8 cellular contexts compared by ENCODE assay signal in genomic region chr3:153159771-153160397, GRCh38.
DNase-seq lines count a peak whose midpoint lies in the region; TF ChIP-seq lines count a peak whose summit lies in the region.

No MANE protein-coding gene starts in this region.

- H3K4me3 ChIP-seq in BLaER1 treated with 17β-estradiol and CSF1 and Interleukin-3, amounts not matched to agents 10 nM and 100 nM: peak overlapping the region; percentile 70 to 94 (median 87)
- peak overlapping the region; percentile 84 for H3K4me3 ChIP-seq in OCI-LY1 (ENCODE audit: low read depth, low read length, poor library complexity, severe bottlenecking)
- peak overlapping the region; percentile 19 for H3K4me3 ChIP-seq in endocrine pancreas (ENCODE audit: control insufficient read depth, insufficient read depth, low read length)
- peak overlapping the region; percentile 74 for H3K4me3 ChIP-seq in neuron (ENCODE audit: low read length)

- H3K9me2 ChIP-seq in OCI-LY1 (ENCODE audit: low read depth, low read length): no peaks in the 10 kb centered on the region

- no peak for TF ChIP-seq CTCF in OCI-LY1 (IDR thresholded peaks at IDR 0.05; ENCODE audit: low read length)

- peaks cover 0 to 13% (median 2%) of the 10 kb centered on the region in 11 experiments; a peak in 7 of 22 replicates for H3K36me3 ChIP-seq in BLaER1 treated with 17β-estradiol and CSF1 and Interleukin-3, amounts not matched to agents 10 nM and 100 nM
- H3K36me3 ChIP-seq in OCI-LY1 (ENCODE audit: insufficient read depth, low read length): no peaks in the 10 kb centered on the region
- H3K36me3 ChIP-seq in endocrine pancreas (ENCODE audit: control insufficient read depth, insufficient read depth, low read length): no peaks in the 10 kb centered on the region
- H3K36me3 ChIP-seq in neuron (ENCODE audit: insufficient read depth, low read length): no peaks in the 10 kb centered on the region

- H2AFZ ChIP-seq in OCI-LY1 (ENCODE audit: low read length) (peak overlapping the region; percentile 42; the same call in 1 of the 2 replicates), neuron (ENCODE audit: low read depth, low read length) (peak overlapping the region; percentile 53)

- H4K20me1 ChIP-seq in BLaER1 treated with 17β-estradiol and CSF1 and Interleukin-3, amounts not matched to agents 10 nM and 100 nM: peaks cover 21 to 28% (median 27%) of the 10 kb centered on the region in 11 experiments; a peak in 21 of 22 replicates
- no peaks in the 10 kb centered on the region for H4K20me1 ChIP-seq in OCI-LY1 (ENCODE audit: insufficient read depth, low read length)

- peak overlapping the region; percentile 75 to 94 (median 85) for H3K4me2 ChIP-seq in BLaER1 treated with 17β-estradiol and CSF1 and Interleukin-3, amounts not matched to agents 10 nM and 100 nM
- peak overlapping the region; percentile 97 for H3K4me2 ChIP-seq in OCI-LY1 (ENCODE audit: low read length)

- no peaks in the 10 kb centered on the region for H3F3A ChIP-seq in OCI-LY1 (ENCODE audit: insufficient read depth, low read length)

- no peaks in the 10 kb centered on the region for H3K9me3 ChIP-seq in BLaER1 treated with 17β-estradiol and CSF1 and Interleukin-3, amounts not matched to agents 10 nM and 100 nM (replicated peaks in 1 of 11)
- H3K9me3 ChIP-seq in OCI-LY1 (ENCODE audit: low read length) (no peaks in the 10 kb centered on the region), endocrine pancreas (ENCODE audit: control insufficient read depth, low read length) (no peaks in the 10 kb centered on the region), neuron (ENCODE audit: low read length) (no peaks in the 10 kb centered on the region)

- peaks cover 9 to 20% (median 17%) of the 10 kb centered on the region in 10 experiments; a peak in 19 of 20 replicates for H3K4me1 ChIP-seq in BLaER1 treated with 17β-estradiol and CSF1 and Interleukin-3, amounts not matched to agents 10 nM and 100 nM
- peaks cover 28% of the 10 kb centered on the region for H3K4me1 ChIP-seq in OCI-LY1 (ENCODE audit: insufficient read depth, low read length, severe bottlenecking)
- no peaks in the 10 kb centered on the region for H3K4me1 ChIP-seq in endocrine pancreas (ENCODE audit: control insufficient read depth, insufficient read depth, low read length)
- H3K4me1 ChIP-seq in neuron (ENCODE audit: insufficient read depth, low read length): peaks cover 9% of the 10 kb centered on the region

- peak overlapping the region; percentile 84 to 97 (median 95); a peak in 21 of 22 replicates for H3K27ac ChIP-seq in BLaER1 treated with 17β-estradiol and CSF1 and Interleukin-3, amounts not matched to agents 10 nM and 100 nM
- peak overlapping the region; percentile 69 for H3K27ac ChIP-seq in OCI-LY1 (ENCODE audit: low read depth, low read length, poor library complexity, severe bottlenecking)

- H3K27me3 ChIP-seq in BLaER1 treated with 17β-estradiol and CSF1 and Interleukin-3, amounts not matched to agents 10 nM and 100 nM: no peaks in the 10 kb centered on the region
- no peaks in the 10 kb centered on the region for H3K27me3 ChIP-seq in OCI-LY1 (ENCODE audit: insufficient read depth, low read length)
- no peaks in the 10 kb centered on the region for H3K27me3 ChIP-seq in endocrine pancreas (ENCODE audit: control insufficient read depth, insufficient read depth, low read length)
- no peaks in the 10 kb centered on the region for H3K27me3 ChIP-seq in neuron (ENCODE audit: insufficient read depth, low read length)

- peak overlapping the region; percentile 86 to 96 (median 92) for H3K9ac ChIP-seq in BLaER1 treated with 17β-estradiol and CSF1 and Interleukin-3, amounts not matched to agents 10 nM and 100 nM
- H3K9ac ChIP-seq in OCI-LY1 (ENCODE audit: low read length) (peak overlapping the region; percentile 75; the same call in 1 of the 2 replicates), endocrine pancreas (ENCODE audit: control insufficient read depth, insufficient read depth, low read length) (peak overlapping the region; percentile 34)

- DNase-seq in NCI-H1105 (lab: John Stamatoyannopoulos, UW) (no peak), NCI-H2171 (lab: John Stamatoyannopoulos, UW) (no peak), DMS53 (lab: John Stamatoyannopoulos, UW) (no peak), NCI-H69 (lab: John Stamatoyannopoulos, UW) (no peak)

- H3K79me2 ChIP-seq in OCI-LY1 (ENCODE audit: insufficient read depth, low read length): peaks cover 10% of the 10 kb centered on the region

Comparison
In these comparisons a context has a peak if more than half of its experiments do, and no peak if none do; other contexts are left out.
1. H3K4me3 ChIP-seq: peak in every context shown above with its lines; median percentile 87 in BLaER1 treated with 17β-estradiol and CSF1 and Interleukin-3, amounts not matched to agents 10 nM and 100 nM; 84 in OCI-LY1; 74 in neuron; 19 in endocrine pancreas.
2. H3K9ac ChIP-seq: peak in every context shown above with its lines; median percentile 92 in BLaER1 treated with 17β-estradiol and CSF1 and Interleukin-3, amounts not matched to agents 10 nM and 100 nM; 75 in OCI-LY1; 34 in endocrine pancreas.